ENCODE assay signal across 21 cellular contexts in genomic region chr14:37894463-37894862, GRCh38.
DNase-seq lines count a peak whose midpoint lies in the region; TF ChIP-seq lines count a peak whose summit lies in the region.
"Had no signal": no experiment of that assay in that cellular context is flagged by ENCODE, and none has a peak within 500 bp of the region (broad histone marks: within the 10 kb centered on the region; RNA-seq: fewer than 3 reads in every experiment).

No MANE protein-coding gene starts in this region.

- H3K9ac ChIP-seq in HUES48 (ENCODE audit: low read depth, low read length), result no peak overlapping the region
- H3K9ac ChIP-seq in NT2/D1 (ENCODE audit: insufficient read length, low read depth), result no peak overlapping the region
- H3K9ac ChIP-seq in endodermal cell (ENCODE audit: extremely low read depth, low read length, poor library complexity, severe bottlenecking), result no peak overlapping the region
- H3K9ac ChIP-seq: BLaER1 treated with 17β-estradiol and CSF1 and Interleukin-3, amounts not matched to agents 10 nM and 100 nM had no signal

- DNase-seq in NT2/D1 (ENCODE audit: low read depth, low spot score), result peak; percentile 71
- peak; percentile 60 for DNase-seq in endodermal cell
- peak; percentile 38 for DNase-seq in iPS DF 4.7 (ENCODE audit: extremely low read depth, low spot score)
- DNase-seq in NOMO-1 treated with DMSO at 0.1 percent for 48 hours (lab: John Stamatoyannopoulos, UW; ENCODE audit: unreplicated experiment), result no peak
- DNase-seq in DMS 273 treated with DMSO at 0.1 percent for 48 hours (lab: John Stamatoyannopoulos, UW), result no peak
- DNase-seq in effector CD4-positive, alpha-beta T cell, result no peak
- no peak for DNase-seq in vagina (ENCODE audit: extremely low spot score in 2 of 2)
- DNase-seq: 8988T; ACHN; AML-193; BE2C; Calu3; CD4-positive, alpha-beta memory T cell; COR-L47; DMS153; DND-41; H9 had no signal

- intact Hi-C loops in vagina (cut with DNase I), result no loop called here

- H3K27me3 ChIP-seq in HUES48 (ENCODE audit: control insufficient read depth, insufficient read depth, low read length), result peaks cover 16% of the 10 kb centered on the region; the same call in 1 of the 2 replicates
- no peaks in the 10 kb centered on the region for H3K27me3 ChIP-seq in NT2/D1 (ENCODE audit: insufficient read depth, insufficient read length)
- no peaks in the 10 kb centered on the region for H3K27me3 ChIP-seq in endodermal cell (ENCODE audit: control insufficient read depth, insufficient read depth, low read length, poor library complexity, severe bottlenecking)
- no peaks in the 10 kb centered on the region for H3K27me3 ChIP-seq in vagina
- H3K27me3 ChIP-seq: BE2C; BLaER1 treated with 17β-estradiol and CSF1 and Interleukin-3, amounts not matched to agents 10 nM and 100 nM had no signal

- peaks cover 8% of the 10 kb centered on the region for H3K27me3 Mint-ChIP-seq in endodermal cell (ENCODE audit: insufficient read depth)

- 29 to 72% methylated on average over 1 of the region's 1 CpG for WGBS in endodermal cell (ENCODE audit: insufficient coverage in 1 of 2, insufficient read length in 1 of 2), 2 experiments

- peaks cover 30% of the 10 kb centered on the region for H3K4me1 Mint-ChIP-seq in endodermal cell
- H3K4me1 Mint-ChIP-seq: CD14-positive monocyte; CD4-positive, alpha-beta memory T cell had no signal

- peaks cover 28% of the 10 kb centered on the region for H3K9me3 Mint-ChIP-seq in endodermal cell
- H3K9me3 Mint-ChIP-seq: CD4-positive, alpha-beta memory T cell had no signal

- H3K36me3 Mint-ChIP-seq in endodermal cell (ENCODE audit: low read depth), result peaks cover 12% of the 10 kb centered on the region
- H3K36me3 Mint-ChIP-seq: CD14-positive monocyte; CD4-positive, alpha-beta memory T cell had no signal

- H3K4me1 ChIP-seq in HUES48 (ENCODE audit: control insufficient read depth, insufficient read depth, low read length), result peaks cover 22% of the 10 kb centered on the region
- no peaks in the 10 kb centered on the region for H3K4me1 ChIP-seq in NT2/D1 (ENCODE audit: insufficient read depth, insufficient read length)
- no peaks in the 10 kb centered on the region for H3K4me1 ChIP-seq in endodermal cell (ENCODE audit: control insufficient read depth, insufficient read depth, low read length)
- no peaks in the 10 kb centered on the region for H3K4me1 ChIP-seq in vagina
- H3K4me1 ChIP-seq: A549; BE2C; BLaER1 treated with 17β-estradiol and CSF1 and Interleukin-3, amounts not matched to agents 10 nM and 100 nM had no signal

- H3K27ac Mint-ChIP-seq in endodermal cell, result no peak overlapping the region
- H3K27ac Mint-ChIP-seq: CD14-positive monocyte; CD4-positive, alpha-beta memory T cell; H9 had no signal

- TF ChIP-seq CTCF in endodermal cell (conservative IDR thresholded peaks at IDR 0.05) (no peak), vagina (IDR thresholded peaks at IDR 0.05) (no peak)

- H3K4me3 ChIP-seq in HUES48 (ENCODE audit: low read depth, low read length) (no peak overlapping the region), NT2/D1 (ENCODE audit: insufficient read length, low read depth) (no peak overlapping the region), endodermal cell (ENCODE audit: low read length) (no peak overlapping the region), vagina (no peak overlapping the region)
- H3K4me3 ChIP-seq: A549; BLaER1 treated with 17β-estradiol and CSF1 and Interleukin-3, amounts not matched to agents 10 nM and 100 nM had no signal

- no peak overlapping the region for H3K4me3 Mint-ChIP-seq in endodermal cell
- H3K4me3 Mint-ChIP-seq: CD14-positive monocyte; CD4-positive, alpha-beta memory T cell; H9 had no signal

- H3K36me3 ChIP-seq in HUES48 (ENCODE audit: control insufficient read depth, insufficient read depth, low read length) (no peaks in the 10 kb centered on the region), NT2/D1 (ENCODE audit: insufficient read depth, insufficient read length, low read length) (no peaks in the 10 kb centered on the region), endodermal cell (ENCODE audit: control insufficient read depth, insufficient read depth, low read length) (no peaks in the 10 kb centered on the region), vagina (no peaks in the 10 kb centered on the region)
- H3K36me3 ChIP-seq: BE2C; BLaER1 treated with 17β-estradiol and CSF1 and Interleukin-3, amounts not matched to agents 10 nM and 100 nM had no signal

- H3K9me3 ChIP-seq in HUES48 (ENCODE audit: control insufficient read depth, insufficient read depth, low read length) (peaks cover 6% of the 10 kb centered on the region), NT2/D1 (ENCODE audit: insufficient read depth, low read length) (peaks cover 13% of the 10 kb centered on the region; the same call in 1 of the 2 replicates), endodermal cell (ENCODE audit: control insufficient read depth, low read length) (peaks cover 10% of the 10 kb centered on the region), vagina (no peaks in the 10 kb centered on the region)
- H3K9me3 ChIP-seq: A549, BE2C had no signal

- TF ChIP-seq POLR2A in vagina (IDR thresholded peaks at IDR 0.05), result no peak

- peak overlapping the region; percentile 83 for H3K27ac ChIP-seq in HUES48 (ENCODE audit: low read depth, low read length)
- H3K27ac ChIP-seq in endodermal cell (ENCODE audit: low read depth, low read length), result no peak overlapping the region
- no peak overlapping the region for H3K27ac ChIP-seq in vagina
- H3K27ac ChIP-seq: A549; BLaER1 treated with 17β-estradiol and CSF1 and Interleukin-3, amounts not matched to agents 10 nM and 100 nM had no signal

Comparison
In these comparisons a context has a peak if more than half of its experiments do, and no peak if none do; other contexts are left out.
1. DNase-seq: peak in NT2/D1 (single experiment), endodermal cell (single experiment) and iPS DF 4.7 (single experiment); none in NOMO-1 treated with DMSO at 0.1 percent for 48 hours (single experiment), DMS 273 treated with DMSO at 0.1 percent for 48 hours (single experiment), effector CD4-positive, alpha-beta T cell (single experiment) and vagina (0 of 2).